ENCODE assay signal across 25 cellular contexts in the genomic region with DNA sequence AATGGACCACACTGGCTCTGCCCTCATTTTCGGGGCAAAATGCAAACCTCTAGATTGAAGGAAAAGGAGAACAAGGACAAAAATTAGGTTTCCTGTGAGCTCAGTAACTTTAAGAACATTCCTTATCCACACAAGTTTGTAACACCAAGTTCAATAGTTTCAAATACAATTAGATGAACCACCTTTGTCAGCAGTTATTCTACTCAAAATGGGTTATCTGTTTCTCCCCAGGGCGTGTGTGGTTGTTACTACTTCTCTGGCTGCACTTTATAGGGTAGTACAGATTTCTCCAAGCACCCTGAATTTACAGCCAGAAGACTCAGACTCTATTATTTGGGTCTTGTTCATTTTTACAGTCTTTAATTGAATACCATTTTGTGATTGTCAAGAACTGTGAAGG.
"Had no signal": no experiment of that assay in that cellular context is flagged by ENCODE, and none has a peak within 500 bp of the region (broad histone marks: within the 10 kb centered on the region; RNA-seq: fewer than 3 reads in every experiment).

No MANE protein-coding gene starts in this region.

- H3K27me3 Mint-ChIP-seq: memory B cell had no signal

- H2AFZ ChIP-seq: hepatocyte had no signal

- H3K9me3 Mint-ChIP-seq: memory B cell; nephron; stimulated activated naive CD8-positive, alpha-beta T cell treated with anti-CD3 and anti-CD28 coated beads, Interleukin-15, amount 100 ng/mL, for 72 hours had no signal

- H3K27ac ChIP-seq: esophagus muscularis mucosa, foreskin keratinocyte, gastroesophageal sphincter, heart left ventricle, hepatocyte, psoas muscle, skin epidermis, suprapubic skin, transverse colon had no signal

- H3K79me2 ChIP-seq: hepatocyte had no signal

- H3K36me3 ChIP-seq: esophagus muscularis mucosa, gastroesophageal sphincter, heart left ventricle, suprapubic skin, transverse colon had no signal

- DNase-seq: dermis blood vessel endothelial cell; effector memory CD4-positive, alpha-beta T cell; foreskin keratinocyte; heart left ventricle; kidney; midbrain; naive thymus-derived CD4-positive, alpha-beta T cell; nucleus accumbens; psoas muscle; right cardiac atrium; stimulated activated CD4-positive, alpha-beta T cell treated with anti-CD3 and anti-CD28 coated beads, Interleukin-15, amount 100 ng/mL, for 24 hours; stimulated activated CD4-positive, alpha-beta T cell treated with anti-CD3 and anti-CD28 coated beads, Interleukin-2, amount 100 ng/mL, for 48 hours; stimulated activated naive CD4-positive, alpha-beta T cell; stimulated activated naive CD8-positive, alpha-beta T cell treated with anti-CD3 and anti-CD28 coated beads, Interleukin-15, amount 100 ng/mL, for 72 hours; transverse colon had no signal

- H3K27ac Mint-ChIP-seq: naive thymus-derived CD4-positive, alpha-beta T cell; nephron; stimulated activated naive CD8-positive, alpha-beta T cell treated with anti-CD3 and anti-CD28 coated beads, Interleukin-15, amount 100 ng/mL, for 72 hours had no signal

- H3K4me2 ChIP-seq: hepatocyte had no signal

- H3K4me3 ChIP-seq: coronary artery, esophagus muscularis mucosa, gastroesophageal sphincter, heart left ventricle, hepatocyte, lung, psoas muscle, skin epidermis, suprapubic skin, transverse colon had no signal

- H3K9me3 ChIP-seq: esophagus muscularis mucosa, gastroesophageal sphincter, heart left ventricle, psoas muscle, suprapubic skin, transverse colon had no signal

- H3K27me3 ChIP-seq: esophagus muscularis mucosa, foreskin keratinocyte, gastroesophageal sphincter, heart left ventricle, hepatocyte, suprapubic skin, transverse colon had no signal

- H3K4me1 Mint-ChIP-seq: nephron; stimulated activated naive CD8-positive, alpha-beta T cell treated with anti-CD3 and anti-CD28 coated beads, Interleukin-15, amount 100 ng/mL, for 72 hours had no signal

- H3K4me1 ChIP-seq: foreskin keratinocyte, psoas muscle, transverse colon had no signal

- H3K4me3 Mint-ChIP-seq: memory B cell; naive thymus-derived CD4-positive, alpha-beta T cell; nephron; stimulated activated naive CD8-positive, alpha-beta T cell treated with anti-CD3 and anti-CD28 coated beads, Interleukin-15, amount 100 ng/mL, for 72 hours had no signal

- ATAC-seq: foreskin keratinocyte; gastroesophageal sphincter; heart left ventricle; left lobe of liver; naive thymus-derived CD4-positive, alpha-beta T cell; psoas muscle; right cardiac atrium; stimulated activated naive CD8-positive, alpha-beta T cell treated with anti-CD3 and anti-CD28 coated beads, Interleukin-15, amount 100 ng/mL, for 72 hours had no signal
